Comparison of ENCODE assay signal across 19 cellular contexts in the genomic region with DNA sequence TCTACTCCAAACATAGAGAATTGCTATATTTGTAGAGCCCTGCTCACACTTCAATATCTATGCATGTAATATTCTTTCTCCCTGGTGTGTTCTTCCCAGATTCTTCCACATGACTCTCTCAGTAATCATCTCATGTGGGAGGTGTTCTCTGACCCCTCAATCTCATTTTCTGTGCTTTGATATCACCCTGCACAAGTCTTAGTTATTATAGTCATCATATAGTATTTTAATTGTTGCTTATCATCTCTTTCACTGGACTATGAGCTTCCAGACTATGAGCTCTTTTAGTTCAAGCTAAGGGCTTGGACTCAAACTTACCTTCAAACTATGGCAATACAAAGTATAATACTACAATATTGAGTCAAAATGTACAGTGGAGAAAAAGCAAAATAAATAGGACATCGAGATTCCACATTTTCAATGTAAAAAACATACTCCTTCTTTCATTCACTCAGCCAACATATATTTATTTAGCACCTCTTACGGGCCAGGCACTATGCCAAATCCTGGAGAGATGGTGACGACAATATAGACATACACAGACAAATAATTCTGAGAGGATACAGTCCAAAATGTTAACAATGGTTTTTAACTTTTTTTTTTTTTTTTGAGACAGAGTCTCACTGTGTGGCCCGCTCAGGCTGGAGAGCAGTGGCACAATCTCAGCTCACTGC. TPM values are rescaled to one million over a fixed set of nuclear protein-coding genes. Genes with fewer than 3 reads are reported as not detected.
A peak's percentile ranks its signal among the peaks of the same experiment; 100 is the strongest.
DNase-seq lines count a peak whose midpoint lies in the region; ATAC-seq and TF ChIP-seq lines count a peak whose summit lies in the region.
"Had no signal": no experiment of that assay in that cellular context is flagged by ENCODE, and none has a peak within 500 bp of the region (broad histone marks: within the 10 kb centered on the region; RNA-seq: fewer than 3 reads in every experiment).

No MANE protein-coding gene starts in this region.

- no peak for DNase-seq in activated T-cell treated with anti-CD3 and anti-CD28 coated beads, Interleukin-2, amount 50 U/mL, for 72 hours
- DNase-seq in activated T-cell treated with anti-CD3 and anti-CD28 coated beads, Interleukin-2, amount 50 U/mL, for 48 hours = no peak
- DNase-seq in NCI-H2227 treated with DMSO at 0.1 percent for 48 hours (lab: John Stamatoyannopoulos, UW) (peak; percentile 28), epidermal melanocyte (ENCODE audit: insufficient read length, low spot score) (no peak), NCI-H1417 treated with DMSO at 0.1 percent for 48 hours (lab: John Stamatoyannopoulos, UW) (no peak), LoVo (ENCODE audit: low spot score) (no peak)
- no peak for DNase-seq in stimulated activated CD4-positive, alpha-beta T cell treated with anti-CD3 and anti-CD28 coated beads, Interleukin-2, amount 100 ng/mL, for 48 hours
- DNase-seq: CD4-positive, CD25-positive, alpha-beta regulatory T cell; EL; GF-D8; GOT3; HCEC 1CT; KBM-7; NCI-H187; NCI-H82; Right ventricle myocardium superior had no signal

- no peaks in the 10 kb centered on the region for H3K9me3 Mint-ChIP-seq in activated T-cell treated with anti-CD3 and anti-CD28 coated beads, Interleukin-2, amount 50 U/mL, for 72 hours
- H3K9me3 Mint-ChIP-seq: T-helper 1 cell treated with Interleukin-12 subunit alpha and Interleukin-12 subunit beta and Interleukin-4 antibody, amounts not matched to agents 30 μg/mL and 1 μg/mL, for 36 hours had no signal

- H3K27ac Mint-ChIP-seq in activated T-cell treated with anti-CD3 and anti-CD28 coated beads, Interleukin-2, amount 50 U/mL, for 72 hours = peak overlapping the region; percentile 31
- H3K27ac Mint-ChIP-seq: T-helper 1 cell treated with Interleukin-12 subunit alpha and Interleukin-12 subunit beta and Interleukin-4 antibody, amounts not matched to agents 30 μg/mL and 1 μg/mL, for 36 hours had no signal

- H3K27me3 Mint-ChIP-seq in activated T-cell treated with anti-CD3 and anti-CD28 coated beads, Interleukin-2, amount 50 U/mL, for 72 hours (ENCODE audit: low read depth) = no peaks in the 10 kb centered on the region
- H3K27me3 Mint-ChIP-seq: CD4-positive, CD25-positive, alpha-beta regulatory T cell had no signal

- no peaks in the 10 kb centered on the region for H3K4me1 Mint-ChIP-seq in activated T-cell treated with anti-CD3 and anti-CD28 coated beads, Interleukin-2, amount 50 U/mL, for 72 hours (ENCODE audit: low read depth)

- ATAC-seq in activated T-cell treated with anti-CD3 and anti-CD28 coated beads, Interleukin-2, amount 50 U/mL, for 72 hours (replicated peaks in 1 of 2) = no peak
- ATAC-seq: HepG2 had no signal

- TF ChIP-seq CTCF in VCaP (conservative IDR thresholded peaks at IDR 0.05) = no peak

- peak overlapping the region; percentile 17; the same call in 1 of the 2 replicates for H3K27ac ChIP-seq in VCaP

- H3K36me3 Mint-ChIP-seq in activated T-cell treated with anti-CD3 and anti-CD28 coated beads, Interleukin-2, amount 50 U/mL, for 72 hours (ENCODE audit: insufficient read depth in 2 of 2) = no peaks in the 10 kb centered on the region

- no peak overlapping the region for H3K4me3 Mint-ChIP-seq in activated T-cell treated with anti-CD3 and anti-CD28 coated beads, Interleukin-2, amount 50 U/mL, for 72 hours
- H3K4me3 Mint-ChIP-seq: T-helper 1 cell treated with Interleukin-12 subunit alpha and Interleukin-12 subunit beta and Interleukin-4 antibody, amounts not matched to agents 30 μg/mL and 1 μg/mL, for 36 hours had no signal

RNA-seq across cellular contexts. Expression of gene TESK2, which starts 12.7 kb away (rescaled TPM):
- 1 to 10 TPM; 5.9 to 8.8 TPM for total RNA-seq in activated T-cell treated with anti-CD3 and anti-CD28 coated beads, Interleukin-2, amount 50 U/mL, for 72 hours

RNA-seq across cellular contexts. Expression of gene CCDC163, which starts 21.6 kb away (rescaled TPM):
- total RNA-seq in activated T-cell treated with anti-CD3 and anti-CD28 coated beads, Interleukin-2, amount 50 U/mL, for 72 hours = 10 to 100 TPM; 15.2 to 15.5 TPM

RNA-seq across cellular contexts. Expression of gene MMACHC, which starts 21.8 kb away (rescaled TPM):
- 1 to 10 TPM; 3.4 to 4.7 TPM for total RNA-seq in activated T-cell treated with anti-CD3 and anti-CD28 coated beads, Interleukin-2, amount 50 U/mL, for 72 hours

RNA-seq across cellular contexts. Expression of gene PRDX1, which starts 43.4 kb away (rescaled TPM):
- 100 to 1,000 TPM; 128 to 146 TPM for total RNA-seq in activated T-cell treated with anti-CD3 and anti-CD28 coated beads, Interleukin-2, amount 50 U/mL, for 72 hours
